8 cellular contexts compared by ENCODE assay signal in the genomic region with DNA sequence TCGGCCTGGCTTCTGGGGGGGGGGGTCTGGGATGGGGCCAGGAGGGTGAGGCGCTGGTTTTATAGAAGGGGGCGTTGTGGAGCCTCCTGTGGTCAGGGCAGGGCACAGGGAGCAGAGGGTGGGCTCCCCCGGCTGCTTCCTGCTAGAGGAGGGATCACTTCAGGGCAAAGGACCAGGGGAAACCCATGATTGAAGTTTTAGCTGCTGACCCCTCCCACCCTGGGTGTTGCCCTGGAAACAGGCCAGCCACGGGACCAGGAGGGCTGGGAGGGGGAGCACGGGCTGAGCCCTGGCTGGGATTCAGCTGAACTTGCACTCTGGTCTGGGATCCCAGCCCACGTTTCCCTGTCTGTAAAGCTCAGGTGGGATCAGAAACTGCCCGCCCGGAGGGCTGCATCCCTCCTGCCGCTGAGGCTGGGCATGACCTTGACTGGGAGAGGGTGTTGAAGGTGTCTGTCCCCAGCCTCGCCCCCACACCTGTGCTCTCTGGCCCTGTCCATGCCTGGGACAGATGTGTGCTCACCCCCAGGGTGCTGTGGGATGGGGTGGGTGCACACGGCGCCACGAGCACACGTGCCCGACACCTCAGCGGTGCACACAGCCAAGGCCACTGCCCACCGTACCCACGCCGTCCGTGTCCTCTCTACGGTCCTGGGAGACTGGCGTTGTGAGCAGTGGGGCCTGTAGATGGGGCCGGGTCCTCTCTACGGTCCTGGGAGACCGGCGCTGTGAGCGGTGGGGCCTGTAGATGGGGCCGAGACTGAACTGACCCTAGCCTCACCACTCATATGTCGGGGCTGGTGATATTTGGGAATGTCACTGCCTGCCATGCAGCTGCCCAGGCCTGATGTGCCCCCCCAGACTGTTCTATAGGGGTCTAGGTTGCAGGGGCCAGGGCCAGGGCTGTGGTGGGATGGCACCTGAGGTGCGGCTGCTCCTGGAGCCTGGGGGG. TPM values are rescaled to one million over a fixed set of nuclear protein-coding genes. Genes with fewer than 3 reads are reported as not detected.
DNase-seq lines count a peak whose midpoint lies in the region; ATAC-seq and TF ChIP-seq lines count a peak whose summit lies in the region.

No MANE protein-coding gene starts in this region.

- no peak overlapping the region for H3K4me3 Mint-ChIP-seq in activated CD4-positive, alpha-beta T cell treated with anti-CD3 and anti-CD28 coated beads, Interleukin-2, amount 10 ng/mL, durations not matched to agents 7 days and 5 days

- H3K4me3 ChIP-seq in epithelial cell of proximal tubule (ENCODE audit: low read depth, low read length) (peak overlapping the region; percentile 98), mucosa of descending colon (no peak overlapping the region)

- TF ChIP-seq CTCF in epithelial cell of proximal tubule (conservative IDR thresholded peaks at IDR 0.05; ENCODE audit: low read depth, low read length) (no peak), mucosa of descending colon (IDR thresholded peaks at IDR 0.05) (no peak)

- peak; percentile 1 for ATAC-seq in mucosa of descending colon
- ATAC-seq in GM19395 (IDR thresholded peaks at IDR 0.05; ENCODE audit: unreplicated experiment) = no peak
- ATAC-seq in GM18511 (IDR thresholded peaks at IDR 0.05; ENCODE audit: unreplicated experiment) = no peak

- H3K36me3 Mint-ChIP-seq in activated CD4-positive, alpha-beta T cell treated with anti-CD3 and anti-CD28 coated beads, Interleukin-2, amount 10 ng/mL, durations not matched to agents 7 days and 5 days (ENCODE audit: low read depth) = peaks cover 3% of the 10 kb centered on the region

- H3K9me3 ChIP-seq in mucosa of descending colon = no peaks in the 10 kb centered on the region

- CTCF ChIA-PET in activated CD4-positive, alpha-beta T cell treated with anti-CD3 and anti-CD28 coated beads, Interleukin-2, amount 10 ng/mL, durations not matched to agents 7 days and 5 days (lab: Charles Lee) = interaction anchor here (0.6 kb wide), 1 partner anchor 730 kb away, joined by 3 read pairs; no protein-coding TSS in a partner anchor

- no peak overlapping the region for H3K27ac Mint-ChIP-seq in activated CD4-positive, alpha-beta T cell treated with anti-CD3 and anti-CD28 coated beads, Interleukin-2, amount 10 ng/mL, durations not matched to agents 7 days and 5 days

- H3K36me3 ChIP-seq in mucosa of descending colon (ENCODE audit: low read depth) = no peaks in the 10 kb centered on the region

- peaks cover 2% of the 10 kb centered on the region for H3K27me3 Mint-ChIP-seq in activated CD4-positive, alpha-beta T cell treated with anti-CD3 and anti-CD28 coated beads, Interleukin-2, amount 10 ng/mL, durations not matched to agents 7 days and 5 days

- H3K4me1 Mint-ChIP-seq in activated CD4-positive, alpha-beta T cell treated with anti-CD3 and anti-CD28 coated beads, Interleukin-2, amount 10 ng/mL, durations not matched to agents 7 days and 5 days = peaks cover 33% of the 10 kb centered on the region

- no peaks in the 10 kb centered on the region for H3K9me3 Mint-ChIP-seq in activated CD4-positive, alpha-beta T cell treated with anti-CD3 and anti-CD28 coated beads, Interleukin-2, amount 10 ng/mL, durations not matched to agents 7 days and 5 days

- peaks cover 45% of the 10 kb centered on the region for H3K4me1 ChIP-seq in mucosa of descending colon (ENCODE audit: low read depth)

- peak; percentile 95 for DNase-seq in H4 (ENCODE audit: low spot score)
- peak; percentile 80 for DNase-seq in SK-N-DZ (ENCODE audit: low spot score)
- no peak for DNase-seq in epithelial cell of proximal tubule (ENCODE audit: low read depth)
- peak; percentile 78 to 86 (median 80) for DNase-seq in mucosa of descending colon
- DNase-seq in activated CD8-positive, alpha-beta memory T cell treated with anti-CD3 and anti-CD28 coated beads, Interleukin-2, amount 50 U/mL, for 48 hours = no peak
- no peak for DNase-seq in activated CD4-positive, alpha-beta T cell treated with anti-CD3 and anti-CD28 coated beads, Interleukin-2, amount 10 ng/mL, durations not matched to agents 7 days and 5 days

- intact Hi-C loops in mucosa of descending colon (cut with DNase I, micrococcal nuclease) = loop anchor here in 1 of 2 donors (5.0 kb wide), 1 partner anchor 207 kb away; no protein-coding TSS in a partner anchor

- POLR2A ChIA-PET in activated CD4-positive, alpha-beta T cell treated with anti-CD3 and anti-CD28 coated beads, Interleukin-2, amount 10 ng/mL, durations not matched to agents 7 days and 5 days (lab: Charles Lee) = no interaction called here

RNA-seq across cellular contexts. Expression of a gene that starts 2.3 kb away (rescaled TPM):
- 117 and 131 TPM in 2 replicates for total RNA-seq in H4 (2014; rRNA removed; shearing (Covaris generic))
- 93.8 and 122 TPM in 2 replicates for polyA plus RNA-seq in SK-N-DZ (2014; cell fraction: cytosol; rRNA removed)
- polyA plus RNA-seq in SK-N-DZ (2014; cell fraction: nucleus; rRNA removed) = 185 and 239 TPM in 2 replicates
- 118 and 188 TPM in 2 replicates for total RNA-seq in epithelial cell of proximal tubule
- 10 to 100 TPM in 2 of 3 donors, 1 to 10 TPM in 1; 9.2 to 42.4 (median 24.7) TPM for total RNA-seq in mucosa of descending colon
- total RNA-seq in activated CD4-positive, alpha-beta T cell treated with anti-CD3 and anti-CD28 coated beads, Interleukin-2, amount 10 ng/mL, durations not matched to agents 7 days and 5 days = 1 to 10 TPM; 7.7 to 7.9 TPM

RNA-seq across cellular contexts. Expression of a gene that starts 2.6 kb away (rescaled TPM):
- 199 and 210 TPM in 2 replicates for total RNA-seq in H4 (2014; rRNA removed; shearing (Covaris generic))
- 19.3 and 25.4 TPM in 2 replicates for polyA plus RNA-seq in SK-N-DZ (2014; cell fraction: cytosol; rRNA removed)
- 10.4 and 16.2 TPM in 2 replicates for polyA plus RNA-seq in SK-N-DZ (2014; cell fraction: nucleus; rRNA removed)
- total RNA-seq in epithelial cell of proximal tubule = 166 and 213 TPM in 2 replicates
- 10 to 100 TPM; 67.1 to 86.8 (median 82.1) TPM for total RNA-seq in mucosa of descending colon
- 10 to 100 TPM; 90.3 to 96.0 TPM for total RNA-seq in activated CD4-positive, alpha-beta T cell treated with anti-CD3 and anti-CD28 coated beads, Interleukin-2, amount 10 ng/mL, durations not matched to agents 7 days and 5 days

RNA-seq across cellular contexts. Expression of a gene that starts 12.2 kb away (rescaled TPM):
- 825 and 1,008 TPM in 2 replicates for total RNA-seq in H4 (2014; rRNA removed; shearing (Covaris generic))
- 190 and 218 TPM in 2 replicates for polyA plus RNA-seq in SK-N-DZ (2014; cell fraction: cytosol; rRNA removed)
- polyA plus RNA-seq in SK-N-DZ (2014; cell fraction: nucleus; rRNA removed) = 299 and 307 TPM in 2 replicates
- total RNA-seq in epithelial cell of proximal tubule = 538 and 626 TPM in 2 replicates
- total RNA-seq in mucosa of descending colon = 100 to 1,000 TPM; 364 to 415 (median 378) TPM
- total RNA-seq in activated CD4-positive, alpha-beta T cell treated with anti-CD3 and anti-CD28 coated beads, Interleukin-2, amount 10 ng/mL, durations not matched to agents 7 days and 5 days = 10 to 100 TPM; 35.4 to 37.6 TPM

RNA-seq across cellular contexts. Expression of a gene that starts 17.2 kb away (rescaled TPM):
- total RNA-seq in H4 (2014; rRNA removed; shearing (Covaris generic)) = not detected in 2 replicates
- polyA plus RNA-seq in SK-N-DZ (2014; cell fraction: cytosol; rRNA removed) = 25.4 and 33.1 TPM in 2 replicates
- 281 and 344 TPM in 2 replicates for polyA plus RNA-seq in SK-N-DZ (2014; cell fraction: nucleus; rRNA removed)
- 21.0 and 55.7 TPM in 2 replicates for total RNA-seq in epithelial cell of proximal tubule
- total RNA-seq in mucosa of descending colon = 100 to 1,000 TPM in 2 of 3 donors, 10 to 100 TPM in 1; 43.5 to 137 (median 129) TPM
- 1 to 10 TPM; 7.7 to 8.1 TPM for total RNA-seq in activated CD4-positive, alpha-beta T cell treated with anti-CD3 and anti-CD28 coated beads, Interleukin-2, amount 10 ng/mL, durations not matched to agents 7 days and 5 days

RNA-seq across cellular contexts. Expression of a gene that starts 26.3 kb away (rescaled TPM):
- 13.4 and 22.8 TPM in 2 replicates for total RNA-seq in H4 (2014; rRNA removed; shearing (Covaris generic))
- polyA plus RNA-seq in SK-N-DZ (2014; cell fraction: cytosol; rRNA removed) = 23.7 and 25.9 TPM in 2 replicates
- 119 and 135 TPM in 2 replicates for polyA plus RNA-seq in SK-N-DZ (2014; cell fraction: nucleus; rRNA removed)
- total RNA-seq in epithelial cell of proximal tubule (19.1 and 34.7 TPM in 2 replicates), mucosa of descending colon (100 to 1,000 TPM; 138 to 253 (median 167) TPM)
- 10 to 100 TPM; 68.9 to 71.9 TPM for total RNA-seq in activated CD4-positive, alpha-beta T cell treated with anti-CD3 and anti-CD28 coated beads, Interleukin-2, amount 10 ng/mL, durations not matched to agents 7 days and 5 days

Comparison
In these comparisons a context has a peak if more than half of its experiments do, and no peak if none do; other contexts are left out.
1. DNase-seq: peak in H4 (single experiment), SK-N-DZ (single experiment) and mucosa of descending colon (3 of 3); none in epithelial cell of proximal tubule (single experiment), activated CD8-positive, alpha-beta memory T cell treated with anti-CD3 and anti-CD28 coated beads, Interleukin-2, amount 50 U/mL, for 48 hours (single experiment) and activated CD4-positive, alpha-beta T cell treated with anti-CD3 and anti-CD28 coated beads, Interleukin-2, amount 10 ng/mL, durations not matched to agents 7 days and 5 days (single experiment).
2. RNA of a gene that starts 12.2 kb away (total RNA-seq): 825 to 1,008 TPM in H4, 538 to 626 TPM in epithelial cell of proximal tubule and 364 to 415 TPM in mucosa of descending colon; 35.4 to 37.6 TPM in activated CD4-positive, alpha-beta T cell treated with anti-CD3 and anti-CD28 coated beads, Interleukin-2, amount 10 ng/mL, durations not matched to agents 7 days and 5 days; every median in the first group is over 4 times any median in the second.